24 cellular contexts compared by ENCODE assay signal in genomic region chr3:183281126-183281797, GRCh38. TPM values are rescaled to one million over a fixed set of nuclear protein-coding genes. Genes with fewer than 3 reads are reported as not detected.
DNase-seq lines count a peak whose midpoint lies in the region; ATAC-seq, FAIRE-seq and TF ChIP-seq lines count a peak whose summit lies in the region.
"Had no signal": no experiment of that assay in that cellular context is flagged by ENCODE, and none has a peak within 500 bp of the region (broad histone marks: within the 10 kb centered on the region; RNA-seq: fewer than 3 reads in every experiment).

No MANE protein-coding gene starts in this region.

- no peak overlapping the region for H3T11ph ChIP-seq in H9 (ENCODE audit: low read length)

- H3K4ac ChIP-seq in H9 (ENCODE audit: low read depth, low read length), result no peak overlapping the region

- H3K27me3 Mint-ChIP-seq in H9 (ENCODE audit: low read depth), result no peaks in the 10 kb centered on the region
- H3K27me3 Mint-ChIP-seq in chondrocyte (ENCODE audit: low read depth), result no peaks in the 10 kb centered on the region
- H3K27me3 Mint-ChIP-seq: CD4-positive, CD25-positive, alpha-beta regulatory T cell had no signal

- no peak overlapping the region for H3K27ac ChIP-seq in H9 (ENCODE audit: insufficient read length, low read depth, low read length)
- H3K27ac ChIP-seq: GM23248 had no signal

- no peak overlapping the region for H4K91ac ChIP-seq in H9 (ENCODE audit: insufficient read length, low read depth, low read length)

- DNase-seq in A172 (ENCODE audit: low spot score) (peak; percentile 82), H9 (no peak), RPMI7951 (ENCODE audit: low read depth) (peak; percentile 42), chondrocyte (ENCODE audit: low spot score) (no peak), pons (ENCODE audit: low spot score) (no peak), amniotic stem cell (lab: John Stamatoyannopoulos, UW) (no peak), urothelium cell line (ENCODE audit: low spot score) (no peak)
- DNase-seq: 8988T; Caco-2; CD4-positive, CD25-positive, alpha-beta regulatory T cell; GF-D8; GM23248; NCI-H1105; NCI-H2081 treated with DMSO at 0.1 percent for 48 hours; NCI-H510A; NCI-H748 treated with DMSO at 0.1 percent for 48 hours; NK-92 treated with Interleukin-12 subunit alpha and Interleukin-12 subunit beta, amount 100 ng/mL, for 24 hours; RPMI8226; SHP77 treated with DMSO at 0.1 percent for 48 hours; SK-N-SH had no signal

- ATAC-seq in HG02852 (IDR thresholded peaks at IDR 0.05; ENCODE audit: unreplicated experiment), result no peak
- ATAC-seq: GM12878 had no signal

- no peak overlapping the region for H4K8ac ChIP-seq in H9 (replicated peaks; ENCODE audit: insufficient read length, low read depth, low read length)

- H3K36me3 Mint-ChIP-seq in H9 (ENCODE audit: insufficient read depth in 1 of 3, low read depth in 3 of 3) (no peaks in the 10 kb centered on the region; a peak in 1 of 7 replicates), chondrocyte (ENCODE audit: low read depth) (no peaks in the 10 kb centered on the region)
- H3K36me3 Mint-ChIP-seq: CD4-positive, CD25-positive, alpha-beta regulatory T cell had no signal

- no peaks in the 10 kb centered on the region for H4K20me1 ChIP-seq in H9 (ENCODE audit: control insufficient read depth, insufficient read depth, insufficient read length)

- no CpG with 5 or more reads among the region's 8 CpGs for WGBS in H9 (ENCODE audit: extremely low coverage, insufficient read length, low lambda C conversion rate)

- no peaks in the 10 kb centered on the region for H3K23me2 ChIP-seq in H9 (ENCODE audit: insufficient read length, low read depth, low read length, poor library complexity, severe bottlenecking)

- peaks cover 7 to 8% of the 10 kb centered on the region in 2 experiments for H3K4me1 Mint-ChIP-seq in H9
- peaks cover 26% of the 10 kb centered on the region for H3K4me1 Mint-ChIP-seq in chondrocyte (ENCODE audit: low read depth)

- no peak overlapping the region for H2AFZ ChIP-seq in H9 (ENCODE audit: low read length)
- H2AFZ ChIP-seq: GM23248 had no signal

- no peak overlapping the region for H2AK5ac ChIP-seq in H9 (ENCODE audit: insufficient read length, low read length)

- H3K9me3 Mint-ChIP-seq in H9, result no peaks in the 10 kb centered on the region
- no peaks in the 10 kb centered on the region for H3K9me3 Mint-ChIP-seq in chondrocyte (ENCODE audit: low read depth)
- H3K9me3 Mint-ChIP-seq: CD4-positive, CD25-positive, alpha-beta regulatory T cell had no signal

- no peak overlapping the region for H3K4me2 ChIP-seq in H9 (ENCODE audit: insufficient read depth, insufficient read length, low read length)
- H3K4me2 ChIP-seq: SK-N-SH had no signal

- no peaks in the 10 kb centered on the region for H3K9me3 ChIP-seq in H9 (ENCODE audit: control insufficient read depth, low read depth, low read length)
- H3K9me3 ChIP-seq: Caco-2, SK-N-SH had no signal

- H2BK12ac ChIP-seq in H9 (ENCODE audit: insufficient read length, low read depth, low read length), result peak overlapping the region; percentile 50

- no peak overlapping the region for H2BK120ac ChIP-seq in H9 (ENCODE audit: low read depth, low read length, poor library complexity, severe bottlenecking)

- H3K79me1 ChIP-seq in H9 (ENCODE audit: insufficient read depth, low read depth, low read length, poor library complexity, severe bottlenecking), result no peaks in the 10 kb centered on the region

- no peak for TF ChIP-seq CTCF in H9 (conservative IDR thresholded peaks at IDR 0.05)
- no peak for TF ChIP-seq CTCF in chondrocyte (IDR thresholded peaks at IDR 0.05)

- H3K56ac ChIP-seq in H9 (ENCODE audit: insufficient read length, low read depth, low read length), result no peak overlapping the region

- no peaks in the 10 kb centered on the region for H3K79me2 ChIP-seq in H9 (ENCODE audit: insufficient read depth, low read length)

- H3K23ac ChIP-seq in H9 (ENCODE audit: insufficient read length, low read depth, low read length), result no peak overlapping the region

- H3K4me3 Mint-ChIP-seq in H9, result no peak overlapping the region
- no peak overlapping the region for H3K4me3 Mint-ChIP-seq in chondrocyte (ENCODE audit: unreplicated experiment)
- H3K4me3 Mint-ChIP-seq: B cell; CD4-positive, CD25-positive, alpha-beta regulatory T cell had no signal

- no peak for FAIRE-seq in urothelium cell line (lab: Jason Lieb, UNC)
- FAIRE-seq: GM12878, GM19239 had no signal

- no peak overlapping the region for H2BK15ac ChIP-seq in H9 (ENCODE audit: low read depth, low read length)

- no peak overlapping the region for H3K14ac ChIP-seq in H9 (ENCODE audit: insufficient read depth, low read length)

- no peak overlapping the region for H2BK5ac ChIP-seq in H9 (ENCODE audit: insufficient read length, low read length)

- no peak overlapping the region for H2BK20ac ChIP-seq in H9 (ENCODE audit: low read depth, low read length, poor library complexity, severe bottlenecking)

- H3K27ac Mint-ChIP-seq in H9, result peak overlapping the region in 1 of 3 experiments; percentile 63; a peak in 2 of 7 replicates
- peak overlapping the region; percentile 84 for H3K27ac Mint-ChIP-seq in chondrocyte (ENCODE audit: unreplicated experiment)
- H3K27ac Mint-ChIP-seq: B cell; CD4-positive, CD25-positive, alpha-beta regulatory T cell had no signal

- no peaks in the 10 kb centered on the region for H3K27me3 ChIP-seq in H9 (ENCODE audit: insufficient read depth, low read length)

- H3K4me1 ChIP-seq in H9 (ENCODE audit: insufficient read depth, low read length), result no peaks in the 10 kb centered on the region; the same call in 1 of the 2 replicates

- no peak overlapping the region for H4K5ac ChIP-seq in H9 (ENCODE audit: insufficient read length, low read depth, low read length)

- H3K18ac ChIP-seq in H9 (ENCODE audit: insufficient read length, low read depth, low read length), result no peak overlapping the region

- no peak overlapping the region for H3K9ac ChIP-seq in H9 (ENCODE audit: extremely low read depth, insufficient read length, low read length)
- H3K9ac ChIP-seq: GM23248, SK-N-SH had no signal

RNA-seq across cellular contexts. Expression of gene B3GNT5, which starts 28.2 kb away (rescaled TPM):
- 15.8 and 18.0 TPM in 2 replicates for total RNA-seq in A172 (2014; rRNA removed; shearing (Covaris generic))
- total RNA-seq in H9 (2021) (7.3 and 7.6 TPM in 2 replicates), chondrocyte (12.3 to 21.2 TPM (median 19.9 TPM) in 3 replicates)
- 4.8 and 6.2 TPM in 2 replicates for total RNA-seq in RPMI7951 (2014; rRNA removed; shearing (Covaris generic))

Comparison
In these comparisons a context has a peak if more than half of its experiments do, and no peak if none do; other contexts are left out.
1. DNase-seq: peak in A172 (single experiment) and RPMI7951 (single experiment); none in H9 (single experiment), chondrocyte (single experiment), pons (single experiment), amniotic stem cell (single experiment) and urothelium cell line (single experiment).